Comparison of ENCODE assay signal across 12 cellular contexts in genomic region chr7:45924283-45924682, GRCh38. TPM values are rescaled to one million over a fixed set of nuclear protein-coding genes. Genes with fewer than 3 reads are reported as not detected.
DNase-seq lines count a peak whose midpoint lies in the region; ATAC-seq and TF ChIP-seq lines count a peak whose summit lies in the region.
"Had no signal": no experiment of that assay in that cellular context is flagged by ENCODE, and none has a peak within 500 bp of the region (broad histone marks: within the 10 kb centered on the region; RNA-seq: fewer than 3 reads in every experiment).

No MANE protein-coding gene starts in this region.

- DNase-seq in DMS53 (lab: John Stamatoyannopoulos, UW) (peak; percentile 68), DMS53 treated with DMSO at 0.1 percent for 48 hours (lab: John Stamatoyannopoulos, UW; ENCODE audit: unreplicated experiment) (no peak), SK-N-DZ (ENCODE audit: low spot score) (peak; percentile 64), fibroblast of pulmonary artery (ENCODE audit: low read depth) (peak; percentile 71), stromal cell of bone marrow (ENCODE audit: low read depth) (peak; percentile 65)
- DNase-seq: NCI-H1930, SHP77 had no signal

- peak; percentile 4 for TF ChIP-seq CTCF in fibroblast of pulmonary artery (IDR thresholded peaks at IDR 0.05; ENCODE audit: low read length, missing control alignments)

- H3K27me3 Mint-ChIP-seq in activated T-helper 17 cell treated with anti-CD3 and anti-CD28 coated beads, Interleukin-2, amount 50 U/mL, for 72 hours: peaks cover 25% of the 10 kb centered on the region

- peaks cover 10% of the 10 kb centered on the region for H3K4me1 Mint-ChIP-seq in activated T-helper 17 cell treated with anti-CD3 and anti-CD28 coated beads, Interleukin-2, amount 50 U/mL, for 72 hours

- H3K4me3 ChIP-seq in fibroblast of pulmonary artery (replicated peaks; ENCODE audit: low read depth, low read length): no peak overlapping the region

- H3K9me3 Mint-ChIP-seq in activated T-helper 17 cell treated with anti-CD3 and anti-CD28 coated beads, Interleukin-2, amount 50 U/mL, for 72 hours: no peaks in the 10 kb centered on the region

- H3K36me3 Mint-ChIP-seq in activated T-helper 17 cell treated with anti-CD3 and anti-CD28 coated beads, Interleukin-2, amount 50 U/mL, for 72 hours (ENCODE audit: low read depth): no peaks in the 10 kb centered on the region

- H3K4me3 Mint-ChIP-seq in activated T-helper 17 cell treated with anti-CD3 and anti-CD28 coated beads, Interleukin-2, amount 50 U/mL, for 72 hours: no peak overlapping the region

- ATAC-seq in HG03457 (IDR thresholded peaks at IDR 0.05; ENCODE audit: unreplicated experiment) (no peak), HG03108 (IDR thresholded peaks at IDR 0.05; ENCODE audit: unreplicated experiment) (no peak)
- ATAC-seq in activated T-helper 17 cell treated with anti-CD3 and anti-CD28 coated beads, Interleukin-2, amount 50 U/mL, for 72 hours (replicated peaks): no peak

- H3K27ac Mint-ChIP-seq in activated T-helper 17 cell treated with anti-CD3 and anti-CD28 coated beads, Interleukin-2, amount 50 U/mL, for 72 hours: no peak overlapping the region

RNA-seq across cellular contexts. Expression of gene IGFBP3, which starts 3.2 kb away (rescaled TPM):
- polyA plus RNA-seq in SK-N-DZ (2014; cell fraction: cytosol; rRNA removed): 5.6 and 7.5 TPM in 2 replicates
- polyA plus RNA-seq in SK-N-DZ (2014; cell fraction: nucleus; rRNA removed): 3.9 and 7.3 TPM in 2 replicates
- total RNA-seq in activated T-helper 17 cell treated with anti-CD3 and anti-CD28 coated beads, Interleukin-2, amount 50 U/mL, for 72 hours: 1 to 10 TPM; 2.6 to 3.6 TPM

RNA-seq across cellular contexts. Expression of gene IGFBP1, which starts 36.0 kb away (rescaled TPM):
- not detected in 2 replicates for polyA plus RNA-seq in SK-N-DZ (2014; cell fraction: cytosol; rRNA removed)
- polyA plus RNA-seq in SK-N-DZ (2014; cell fraction: nucleus; rRNA removed): not detected in 2 replicates
- not detected for total RNA-seq in activated T-helper 17 cell treated with anti-CD3 and anti-CD28 coated beads, Interleukin-2, amount 50 U/mL, for 72 hours

RNA-seq across cellular contexts. Expression of gene CCDC201, which starts 51.4 kb away (rescaled TPM):
- not detected in 2 replicates for polyA plus RNA-seq in SK-N-DZ (2014; cell fraction: cytosol; rRNA removed)
- not detected in 2 replicates for polyA plus RNA-seq in SK-N-DZ (2014; cell fraction: nucleus; rRNA removed)
- not detected for total RNA-seq in activated T-helper 17 cell treated with anti-CD3 and anti-CD28 coated beads, Interleukin-2, amount 50 U/mL, for 72 hours
- total RNA-seq: cerebellum, pulmonary artery endothelial cell had no signal
